ENCODE assay signal across 1 cellular context in genomic region chr6:32843979-32844838, GRCh38.
TF ChIP-seq lines count a peak whose summit lies in the region.

Gene PSMB8 (minus strand): TSS chr6:32844047. CDS start chr6:32843996, 51 bp downstream.

TF ChIP-seq in GM12878, 131 proteins besides CTCF, POLR2A, EP300 and RAD21 (continued from another document):
- TF ChIP-seq ZBTB40 (IDR thresholded peaks at IDR 0.05; ENCODE audit: borderline replicate concordance) (no peak), YBX1 (IDR thresholded peaks at IDR 0.05) (no peak)
